Comparison of ENCODE assay signal across 20 cellular contexts in the genomic region with DNA sequence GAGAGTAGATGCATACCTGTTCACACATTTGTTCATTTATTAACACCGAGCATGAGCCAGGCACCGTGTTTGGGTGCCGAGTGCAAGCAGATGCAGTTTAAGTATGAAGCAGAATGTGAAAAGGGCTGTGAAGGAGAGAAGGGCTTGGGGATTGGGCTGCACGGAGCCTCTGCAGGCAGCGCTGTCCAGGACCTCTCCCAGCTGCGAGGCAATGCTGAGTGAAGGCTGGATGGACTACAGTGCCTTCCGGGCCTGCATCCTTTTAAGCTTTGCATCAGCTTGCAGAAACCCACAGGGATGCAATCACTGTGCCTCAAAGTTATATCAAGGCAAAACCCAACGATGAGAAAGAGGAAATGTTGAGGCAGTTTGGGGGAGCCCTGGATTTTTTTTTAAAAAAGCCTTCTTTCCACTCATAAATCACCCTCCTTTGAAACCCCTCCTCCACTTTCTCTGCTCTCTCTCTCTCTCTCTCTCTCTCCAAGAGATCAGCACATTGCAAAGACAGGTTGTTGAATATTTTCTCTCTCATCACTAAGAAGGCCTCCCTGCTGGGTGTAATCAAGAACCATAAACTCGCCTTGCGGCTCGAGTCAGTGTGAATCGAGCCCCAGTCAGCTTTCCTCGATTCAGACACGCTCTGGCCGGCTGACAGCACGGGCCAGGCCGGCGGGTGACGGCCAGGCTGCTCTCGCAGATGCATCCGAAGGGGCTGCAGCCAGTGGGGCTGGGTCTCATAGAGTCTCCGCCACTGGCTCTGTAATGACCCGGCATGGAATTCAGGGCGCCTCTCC.
DNase-seq lines count a peak whose midpoint lies in the region; ATAC-seq, FAIRE-seq and TF ChIP-seq lines count a peak whose summit lies in the region.
"Had no signal": no experiment of that assay in that cellular context is flagged by ENCODE, and none has a peak within 500 bp of the region (broad histone marks: within the 10 kb centered on the region; RNA-seq: fewer than 3 reads in every experiment).

No MANE protein-coding gene starts in this region.

- no peak for TF ChIP-seq EP300 in SK-N-SH (IDR thresholded peaks at IDR 0.05; ENCODE audit: borderline replicate concordance in 1 of 2, low read depth in 1 of 2, low read length in 1 of 2)

- H4K20me1 ChIP-seq in SK-N-SH (ENCODE audit: insufficient read depth): no peaks in the 10 kb centered on the region

- H3F3A ChIP-seq in SK-N-SH (replicated peaks; ENCODE audit: insufficient read depth): no peaks in the 10 kb centered on the region

- TF ChIP-seq POLR2A in esophagus squamous epithelium (IDR thresholded peaks at IDR 0.05): no peak

- peak overlapping the region; percentile 28 to 62 (median 35) for H3K27ac Mint-ChIP-seq in nephron
- H3K27ac Mint-ChIP-seq: HFFc6 had no signal

- H3K4me3 Mint-ChIP-seq in nephron: peak overlapping the region in 2 of 3 experiments; percentile 4 to 31
- H3K4me3 Mint-ChIP-seq: HFFc6 had no signal

- H3K4me1 Mint-ChIP-seq in nephron: peaks cover 81% of the 10 kb centered on the region
- H3K4me1 Mint-ChIP-seq: CD14-positive monocyte had no signal

- no peak for FAIRE-seq in urothelium cell line (lab: Jason Lieb, UNC)

- POLR2A ChIA-PET in SK-N-SH (lab: Yijun Ruan, JAX): no interaction called here

- CTCF ChIA-PET in SK-N-SH (lab: Yijun Ruan, JAX): no interaction called here

- peaks cover 45% of the 10 kb centered on the region for H3K27me3 Mint-ChIP-seq in nephron (ENCODE audit: low read depth)

- H3K36me3 Mint-ChIP-seq in nephron (ENCODE audit: low read depth): no peaks in the 10 kb centered on the region

- H3K79me2 ChIP-seq in SK-N-SH (ENCODE audit: insufficient read depth): no peaks in the 10 kb centered on the region

- no peak for TF ChIP-seq CTCF in SK-N-SH (IDR thresholded peaks at IDR 0.05)
- no peak for TF ChIP-seq CTCF in nephron (IDR thresholded peaks at IDR 0.05; ENCODE audit: unreplicated experiment in 3 of 3)
- TF ChIP-seq CTCF in esophagus squamous epithelium (IDR thresholded peaks at IDR 0.05): no peak
- no peak for TF ChIP-seq CTCF in left ventricle myocardium inferior (IDR thresholded peaks at IDR 0.05; ENCODE audit: borderline replicate concordance)

- H3K4me3 ChIP-seq in SK-N-SH (ENCODE audit: low read depth in 2 of 2, low read length in 1 of 2) (no peak overlapping the region), esophagus squamous epithelium (no peak overlapping the region), left ventricle myocardium inferior (no peak overlapping the region)
- H3K4me3 ChIP-seq: PC-9 had no signal

- no peaks in the 10 kb centered on the region for H3K9me3 Mint-ChIP-seq in nephron
- H3K9me3 Mint-ChIP-seq: HFFc6 had no signal

- H3K9me3 ChIP-seq in SK-N-SH: no peaks in the 10 kb centered on the region
- H3K9me3 ChIP-seq in esophagus squamous epithelium: no peaks in the 10 kb centered on the region
- no peaks in the 10 kb centered on the region for H3K9me3 ChIP-seq in left ventricle myocardium inferior (replicated peaks)

- H2AFZ ChIP-seq in SK-N-SH (ENCODE audit: low read depth): no peak overlapping the region
- H2AFZ ChIP-seq: PC-9 had no signal

- no peaks in the 10 kb centered on the region for H3K9me2 ChIP-seq in SK-N-SH

- no peak overlapping the region for H3K9ac ChIP-seq in SK-N-SH
- H3K9ac ChIP-seq: KMS-11 had no signal

- WGBS in SK-N-SH (ENCODE audit: low lambda C conversion rate): 58% methylated on average over 23 of the region's 24 CpGs
- WGBS in esophagus squamous epithelium, 2 donors: 59 to 60% methylated on average over 11 to 14 of the region's 24 CpGs

- H3K36me3 ChIP-seq in SK-N-SH (replicated peaks in 1 of 2; ENCODE audit: control insufficient read depth in 1 of 2, insufficient read depth in 2 of 2, low read length in 1 of 2) (no peaks in the 10 kb centered on the region), esophagus squamous epithelium (no peaks in the 10 kb centered on the region), left ventricle myocardium inferior (no peaks in the 10 kb centered on the region)

- H3K4me1 ChIP-seq in SK-N-SH (ENCODE audit: control insufficient read depth in 1 of 2, insufficient read depth in 2 of 2, low read depth in 1 of 2, low read length in 1 of 2) (peaks cover 0 to 19% of the 10 kb centered on the region in 2 experiments; a peak in 1 of 4 replicates), esophagus squamous epithelium (peaks cover 11 to 34% (median 19%) of the 10 kb centered on the region in 3 donors), left ventricle myocardium inferior (peaks cover 40% of the 10 kb centered on the region)

- no peak overlapping the region for H3K4me2 ChIP-seq in SK-N-SH
- H3K4me2 ChIP-seq: KMS-11, PC-9 had no signal

- H3K27me3 ChIP-seq in SK-N-SH (ENCODE audit: insufficient read depth): peaks cover 5% of the 10 kb centered on the region
- peaks cover 0 to 96% (median 2%) of the 10 kb centered on the region in 4 donors for H3K27me3 ChIP-seq in esophagus squamous epithelium
- H3K27me3 ChIP-seq in left ventricle myocardium inferior (ENCODE audit: low read depth): peaks cover 88% of the 10 kb centered on the region

- no peak for ATAC-seq in SK-N-SH treated with all-trans-retinoic acid at 6 μM for 48 hours

- intact Hi-C loops in esophagus squamous epithelium (cut with DNase I) (no loop called here), left ventricle myocardium inferior (cut with micrococcal nuclease) (no loop called here)

- DNase-seq in SK-N-SH: no peak
- peak; percentile 54 for DNase-seq in ecto neural progenitor cell (ENCODE audit: low spot score)
- no peak for DNase-seq in NCI-H526 (lab: John Stamatoyannopoulos, UW)
- DNase-seq in esophagus squamous epithelium (lab: John Stamatoyannopoulos, UW): no peak
- DNase-seq in left ventricle myocardium inferior: no peak
- DNase-seq in urothelium cell line (ENCODE audit: low spot score): no peak
- DNase-seq: 8988T, DMS79, GOT3, HFFc6, NCI-H187, NCI-H2107, NCI-H226, PC-9, SIG-M5 had no signal

- TF ChIP-seq RAD21 in SK-N-SH (IDR thresholded peaks at IDR 0.05; ENCODE audit: low read length): no peak

- H3K27ac ChIP-seq in SK-N-SH (ENCODE audit: low read depth in 2 of 2, low read length in 1 of 2) (no peak overlapping the region), esophagus squamous epithelium (no peak overlapping the region), left ventricle myocardium inferior (replicated peaks) (no peak overlapping the region)
- H3K27ac ChIP-seq: KMS-11, PC-9, RWPE1 had no signal

TF ChIP-seq in SK-N-SH, 30 proteins besides CTCF, POLR2A, EP300 and RAD21:
- TF ChIP-seq TCF12 (IDR thresholded peaks at IDR 0.05): no peak
- TF ChIP-seq, protein P1, sequence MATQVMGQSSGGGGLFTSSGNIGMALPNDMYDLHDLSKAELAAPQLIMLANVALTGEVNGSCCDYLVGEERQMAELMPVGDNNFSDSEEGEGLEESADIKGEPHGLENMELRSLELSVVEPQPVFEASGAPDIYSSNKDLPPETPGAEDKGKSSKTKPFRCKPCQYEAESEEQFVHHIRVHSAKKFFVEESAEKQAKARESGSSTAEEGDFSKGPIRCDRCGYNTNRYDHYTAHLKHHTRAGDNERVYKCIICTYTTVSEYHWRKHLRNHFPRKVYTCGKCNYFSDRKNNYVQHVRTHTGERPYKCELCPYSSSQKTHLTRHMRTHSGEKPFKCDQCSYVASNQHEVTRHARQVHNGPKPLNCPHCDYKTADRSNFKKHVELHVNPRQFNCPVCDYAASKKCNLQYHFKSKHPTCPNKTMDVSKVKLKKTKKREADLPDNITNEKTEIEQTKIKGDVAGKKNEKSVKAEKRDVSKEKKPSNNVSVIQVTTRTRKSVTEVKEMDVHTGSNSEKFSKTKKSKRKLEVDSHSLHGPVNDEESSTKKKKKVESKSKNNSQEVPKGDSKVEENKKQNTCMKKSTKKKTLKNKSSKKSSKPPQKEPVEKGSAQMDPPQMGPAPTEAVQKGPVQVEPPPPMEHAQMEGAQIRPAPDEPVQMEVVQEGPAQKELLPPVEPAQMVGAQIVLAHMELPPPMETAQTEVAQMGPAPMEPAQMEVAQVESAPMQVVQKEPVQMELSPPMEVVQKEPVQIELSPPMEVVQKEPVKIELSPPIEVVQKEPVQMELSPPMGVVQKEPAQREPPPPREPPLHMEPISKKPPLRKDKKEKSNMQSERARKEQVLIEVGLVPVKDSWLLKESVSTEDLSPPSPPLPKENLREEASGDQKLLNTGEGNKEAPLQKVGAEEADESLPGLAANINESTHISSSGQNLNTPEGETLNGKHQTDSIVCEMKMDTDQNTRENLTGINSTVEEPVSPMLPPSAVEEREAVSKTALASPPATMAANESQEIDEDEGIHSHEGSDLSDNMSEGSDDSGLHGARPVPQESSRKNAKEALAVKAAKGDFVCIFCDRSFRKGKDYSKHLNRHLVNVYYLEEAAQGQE (IDR thresholded peaks at IDR 0.05; ENCODE audit: low read depth, low read length): 0 out of 2 replicates have a peak, but pooled peaks have one; percentile 25

TF ChIP-seq in SK-N-SH treated with all-trans-retinoic acid at 6 μM for 48 hours, 23 proteins besides CTCF, POLR2A, EP300 and RAD21:
- TF ChIP-seq ZFP3 (CRISPR knock-in tag; IDR thresholded peaks at IDR 0.05) (no peak), ZNF8 (CRISPR knock-in tag; IDR thresholded peaks at IDR 0.05) (no peak), OSR1 (CRISPR knock-in tag; IDR thresholded peaks at IDR 0.05) (no peak), ESRRG (CRISPR knock-in tag; IDR thresholded peaks at IDR 0.05) (no peak), ZC3H10 (CRISPR knock-in tag; IDR thresholded peaks at IDR 0.05) (no peak)
- TF ChIP-seq, protein P2, sequence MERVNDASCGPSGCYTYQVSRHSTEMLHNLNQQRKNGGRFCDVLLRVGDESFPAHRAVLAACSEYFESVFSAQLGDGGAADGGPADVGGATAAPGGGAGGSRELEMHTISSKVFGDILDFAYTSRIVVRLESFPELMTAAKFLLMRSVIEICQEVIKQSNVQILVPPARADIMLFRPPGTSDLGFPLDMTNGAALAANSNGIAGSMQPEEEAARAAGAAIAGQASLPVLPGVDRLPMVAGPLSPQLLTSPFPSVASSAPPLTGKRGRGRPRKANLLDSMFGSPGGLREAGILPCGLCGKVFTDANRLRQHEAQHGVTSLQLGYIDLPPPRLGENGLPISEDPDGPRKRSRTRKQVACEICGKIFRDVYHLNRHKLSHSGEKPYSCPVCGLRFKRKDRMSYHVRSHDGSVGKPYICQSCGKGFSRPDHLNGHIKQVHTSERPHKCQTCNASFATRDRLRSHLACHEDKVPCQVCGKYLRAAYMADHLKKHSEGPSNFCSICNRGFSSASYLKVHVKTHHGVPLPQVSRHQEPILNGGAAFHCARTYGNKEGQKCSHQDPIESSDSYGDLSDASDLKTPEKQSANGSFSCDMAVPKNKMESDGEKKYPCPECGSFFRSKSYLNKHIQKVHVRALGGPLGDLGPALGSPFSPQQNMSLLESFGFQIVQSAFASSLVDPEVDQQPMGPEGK (CRISPR knock-in tag; IDR thresholded peaks at IDR 0.05; ENCODE audit: borderline replicate concordance): no peak
